In genomic region chr22:42692239-42693054, GRCh38 we compare ENCODE assay signal across 14 cellular contexts. TPM values are rescaled to one million over a fixed set of nuclear protein-coding genes. Genes with fewer than 3 reads are reported as not detected.
DNase-seq lines count a peak whose midpoint lies in the region; TF ChIP-seq lines count a peak whose summit lies in the region.
"Had no signal": no experiment of that assay in that cellular context is flagged by ENCODE, and none has a peak within 500 bp of the region (broad histone marks: within the 10 kb centered on the region; RNA-seq: fewer than 3 reads in every experiment).

No MANE protein-coding gene starts in this region.

- no peaks in the 10 kb centered on the region for H3K36me3 Mint-ChIP-seq in IgD-negative memory B cell
- no peaks in the 10 kb centered on the region for H3K36me3 Mint-ChIP-seq in dendritic cell treated with granulocyte-macrophage colony-stimulating factor and Interleukin-4, amounts not matched to agents 40 ng/mL and 50 ng/mL, for 4 days (ENCODE audit: low read depth)
- H3K36me3 Mint-ChIP-seq: activated naive CD4-positive, alpha-beta T cell treated with anti-CD3 and anti-CD28 coated beads, Interleukin-2, amount 50 U/mL, for 72 hours had no signal

- peak overlapping the region in 2 of 8 donors; percentile 33 to 65 for H3K27ac ChIP-seq in spleen
- H3K27ac ChIP-seq: colonic mucosa, neutrophil had no signal

- TF ChIP-seq CTCF in GM12865 (IDR thresholded peaks at IDR 0.05; ENCODE audit: insufficient read depth, low read depth, low read length, missing control alignments) (peak; percentile 45), spleen (IDR thresholded peaks at IDR 0.05 in 8 of 11, conservative IDR thresholded peaks at IDR 0.05 in 3 of 11) (no peak)

- H3K27ac Mint-ChIP-seq in IgD-negative memory B cell, result peak overlapping the region; percentile 7 to 93 (median 84)
- H3K27ac Mint-ChIP-seq in dendritic cell treated with granulocyte-macrophage colony-stimulating factor and Interleukin-4, amounts not matched to agents 40 ng/mL and 50 ng/mL, for 4 days, result peak overlapping the region; percentile 35
- H3K27ac Mint-ChIP-seq: activated naive CD4-positive, alpha-beta T cell treated with anti-CD3 and anti-CD28 coated beads, Interleukin-2, amount 50 U/mL, for 72 hours had no signal

- H3K4me3 ChIP-seq in GM12865 (ENCODE audit: low read depth, low read length), result no peak overlapping the region
- H3K4me3 ChIP-seq in spleen, result peak overlapping the region in 1 of 8 donors; percentile 36
- H3K4me3 ChIP-seq: colonic mucosa had no signal

- H3K27me3 Mint-ChIP-seq in IgD-negative memory B cell, result peaks cover 2% of the 10 kb centered on the region
- H3K27me3 Mint-ChIP-seq in dendritic cell treated with granulocyte-macrophage colony-stimulating factor and Interleukin-4, amounts not matched to agents 40 ng/mL and 50 ng/mL, for 4 days, result peaks cover 20% of the 10 kb centered on the region

- intact Hi-C loops in dendritic cell treated with granulocyte-macrophage colony-stimulating factor and Interleukin-4, amounts not matched to agents 40 ng/mL and 50 ng/mL, for 4 days (cut with micrococcal nuclease), result no loop called here
- intact Hi-C loops in spleen (cut with DNase I; ENCODE audit: low total_unique reads), result no loop called here

- no peaks in the 10 kb centered on the region for H3K9me3 ChIP-seq in spleen
- H3K9me3 ChIP-seq: colonic mucosa, neutrophil had no signal

- peaks cover 0 to 43% (median 5%) of the 10 kb centered on the region in 6 donors for H3K36me3 ChIP-seq in spleen
- H3K36me3 ChIP-seq: colonic mucosa, neutrophil had no signal

- H3K4me3 Mint-ChIP-seq in IgD-negative memory B cell, result peak overlapping the region; percentile 2 to 91 (median 84)
- no peak overlapping the region for H3K4me3 Mint-ChIP-seq in dendritic cell treated with granulocyte-macrophage colony-stimulating factor and Interleukin-4, amounts not matched to agents 40 ng/mL and 50 ng/mL, for 4 days

- no peaks in the 10 kb centered on the region for H3K27me3 ChIP-seq in spleen (replicated peaks in 1 of 7)
- H3K27me3 ChIP-seq: colonic mucosa had no signal

- H3K4me1 ChIP-seq in spleen, result peaks cover 0 to 56% (median 28%) of the 10 kb centered on the region in 6 donors
- H3K4me1 ChIP-seq: colonic mucosa had no signal

- no peak for TF ChIP-seq POLR2A in spleen (IDR thresholded peaks at IDR 0.05)

- H3K9me3 Mint-ChIP-seq in IgD-negative memory B cell, result no peaks in the 10 kb centered on the region
- no peaks in the 10 kb centered on the region for H3K9me3 Mint-ChIP-seq in dendritic cell treated with granulocyte-macrophage colony-stimulating factor and Interleukin-4, amounts not matched to agents 40 ng/mL and 50 ng/mL, for 4 days
- H3K9me3 Mint-ChIP-seq: activated naive CD4-positive, alpha-beta T cell treated with anti-CD3 and anti-CD28 coated beads, Interleukin-2, amount 50 U/mL, for 72 hours had no signal

- peaks cover 12 to 15% (median 13%) of the 10 kb centered on the region in 3 donors for H3K4me1 Mint-ChIP-seq in IgD-negative memory B cell
- peaks cover 8% of the 10 kb centered on the region for H3K4me1 Mint-ChIP-seq in dendritic cell treated with granulocyte-macrophage colony-stimulating factor and Interleukin-4, amounts not matched to agents 40 ng/mL and 50 ng/mL, for 4 days (ENCODE audit: low read depth)

- peak; percentile 67 for DNase-seq in GM12865 (ENCODE audit: low read depth)
- DNase-seq in spleen, result peak; percentile 84
- DNase-seq in NCI-H1436 treated with DMSO at 0.1 percent for 48 hours (lab: John Stamatoyannopoulos, UW), result no peak
- DNase-seq in GM19240 (ENCODE audit: insufficient read length, low spot score), result no peak
- DNase-seq in SKM-1 (lab: John Stamatoyannopoulos, UW; ENCODE audit: unreplicated experiment), result no peak
- DNase-seq in activated T-cell treated with anti-CD3 and anti-CD28 coated beads, Interleukin-2, amount 50 U/mL, for 48 hours, result no peak
- DNase-seq: colonic mucosa, NCI-H1417 treated with DMSO at 0.1 percent for 48 hours, SW 1271 had no signal

- 72 to 76% (median 74%) methylated on average over 19 to 32 of the region's 32 CpGs for WGBS in spleen, 5 donors

RNA-seq across cellular contexts. Expression of gene A4GALT, which starts 28.2 kb away (rescaled TPM):
- not detected for polyA plus RNA-seq in IgD-negative memory B cell
- total RNA-seq in spleen, result 10 to 100 TPM; 13.3 to 45.2 (median 23.1) TPM
- 10 to 100 TPM in 1 of 3 donors, 1 to 10 TPM in 2; 7.3 to 22.1 (median 9.0) TPM for polyA plus RNA-seq in spleen
- total RNA-seq: activated CD8-positive, alpha-beta memory T cell treated with anti-CD3 and anti-CD28 coated beads for 36 hours had no signal

RNA-seq across cellular contexts. Expression of gene CYB5R3, which starts 43.3 kb away (rescaled TPM):
- polyA plus RNA-seq in IgD-negative memory B cell (138 TPM), spleen (10 to 100 TPM; 37.3 to 79.7 (median 66.7) TPM)
- 100 to 1,000 TPM in 4 of 7 donors, 10 to 100 TPM in 3; 61.7 to 134 (median 101) TPM for total RNA-seq in spleen

RNA-seq across cellular contexts. Expression of gene ATP5MGL, which starts 52.0 kb away (rescaled TPM):
- polyA plus RNA-seq in IgD-negative memory B cell (0.51 TPM), spleen (not detected)
- 1 to 10 TPM in 4 of 7 donors, under 1 TPM in 1, not detected in 2; 0.63 to 1.7 (median 1.1) TPM for total RNA-seq in spleen

Comparison
In these comparisons a context has a peak if more than half of its experiments do, and no peak if none do; other contexts are left out.
1. DNase-seq: peak in GM12865 (single experiment) and spleen (single experiment); none in NCI-H1436 treated with DMSO at 0.1 percent for 48 hours (single experiment), GM19240 (single experiment), SKM-1 (single experiment) and activated T-cell treated with anti-CD3 and anti-CD28 coated beads, Interleukin-2, amount 50 U/mL, for 48 hours (0 of 2).